Comparison of ENCODE assay signal across 8 cellular contexts in the genomic region with DNA sequence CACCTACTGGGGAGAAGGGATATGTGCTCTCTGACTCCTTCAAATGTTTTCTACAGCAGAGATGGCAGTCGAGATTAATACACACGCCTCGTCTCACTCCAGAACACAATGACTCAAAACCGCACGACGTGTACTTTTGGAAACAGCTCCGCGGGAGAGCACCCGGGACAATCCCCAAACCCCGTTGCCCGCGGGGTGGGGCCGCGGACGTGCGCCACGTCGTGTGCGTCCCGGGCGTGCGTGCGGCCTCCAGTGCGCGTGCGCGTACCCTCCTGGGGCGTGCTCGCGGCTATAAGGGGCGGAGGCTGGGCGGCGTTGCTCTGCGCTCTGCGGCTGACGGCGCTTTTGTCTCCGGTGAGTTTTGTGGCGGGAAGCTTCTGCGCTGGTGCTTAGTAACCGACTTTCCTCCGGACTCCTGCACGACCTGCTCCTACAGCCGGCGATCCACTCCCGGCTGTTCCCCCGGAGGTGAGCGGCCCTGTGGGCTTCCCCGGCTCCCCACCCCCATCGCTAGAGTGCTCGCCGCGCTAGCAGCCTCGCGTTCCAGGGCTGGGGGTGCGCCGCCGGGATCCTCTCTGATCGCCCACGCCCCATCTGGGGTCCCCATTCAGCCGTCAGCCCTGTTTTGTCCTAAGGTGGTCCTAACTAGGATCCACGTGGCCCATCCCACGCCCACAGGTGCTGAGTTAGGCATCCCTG. TPM values are rescaled to one million over a fixed set of nuclear protein-coding genes. Genes with fewer than 3 reads are reported as not detected.
DNase-seq lines count a peak whose midpoint lies in the region; ATAC-seq and TF ChIP-seq lines count a peak whose summit lies in the region.

Gene HILPDA (plus strand): TSS at position 323 of the 699 bp plus-strand sequence. CDS start 1,391 bp downstream, outside the sequence.

- no peaks in the 10 kb centered on the region for H3K27me3 ChIP-seq in skeletal muscle tissue (ENCODE audit: control insufficient read depth in 3 of 3, insufficient read depth in 3 of 3, low read length in 3 of 3)

- DNase-seq in ACHN (peak; percentile 98), NCI-H2196 (lab: John Stamatoyannopoulos, UW; ENCODE audit: unreplicated experiment) (peak; percentile 92), T47D (ENCODE audit: low read depth in 1 of 2, low spot score in 1 of 2) (peak; percentile 49 to 97)

- H3K27ac ChIP-seq in VCaP (peak within 1 kb of the TSS; percentile 90), skeletal muscle tissue (ENCODE audit: low read depth, low read length) (peak within 1 kb of the TSS; percentile 89)

- peak within 1 kb of the TSS; percentile 87 to 90 (median 88) for H3K9ac ChIP-seq in skeletal muscle tissue (ENCODE audit: low read depth in 1 of 3, low read length in 3 of 3)

- in situ Hi-C loops in ACHN (cut with HindIII; ENCODE audit: low pct_ligation_motif_present, low pct_unique_long_range_greater_than_20kb, low sequenced_read_pairs) (no loop called here), T47D (cut with HindIII; ENCODE audit: low pct_unique_long_range_greater_than_20kb, low sequenced_read_pairs) (no loop called here)

- TF ChIP-seq CTCF in VCaP (conservative IDR thresholded peaks at IDR 0.05) = no peak; the same call in 1 of the 2 replicates

- H3K4me3 ChIP-seq in iPS-18c (ENCODE audit: insufficient read depth, low read depth, low read length) = peak within 1 kb of the TSS; percentile 99
- peak within 1 kb of the TSS; percentile 98 for H3K4me3 ChIP-seq in skeletal muscle tissue (ENCODE audit: low read length in 3 of 3)

- peaks cover 2 to 5% (median 4%) of the 10 kb centered on the region in 3 donors for H3K36me3 ChIP-seq in skeletal muscle tissue (ENCODE audit: control insufficient read depth in 3 of 3, insufficient read depth in 3 of 3, low read length in 3 of 3)

- H3K9me3 ChIP-seq in iPS-18c (ENCODE audit: control insufficient read depth, insufficient read depth, low read length) = peaks cover 2% of the 10 kb centered on the region
- no peaks in the 10 kb centered on the region for H3K9me3 ChIP-seq in skeletal muscle tissue (ENCODE audit: control insufficient read depth in 3 of 3, low read length in 3 of 3)

- H3K4me1 ChIP-seq in skeletal muscle tissue (ENCODE audit: control insufficient read depth in 3 of 3, insufficient read depth in 3 of 3, low read length in 3 of 3) = peaks cover 23 to 32% (median 28%) of the 10 kb centered on the region in 3 donors

- ATAC-seq in GM18873 (IDR thresholded peaks at IDR 0.05; ENCODE audit: low FRiP score, unreplicated experiment) (peak; percentile 70), HG03135 (IDR thresholded peaks at IDR 0.05; ENCODE audit: unreplicated experiment) (peak; percentile 76)

RNA-seq across cellular contexts. Expression of gene HILPDA, which starts in this region (rescaled TPM):
- 22.4 TPM for total RNA-seq in skeletal muscle tissue

Comparison
In these comparisons a context has a peak if more than half of its experiments do, and no peak if none do; other contexts are left out.
1. Peak in every context shown above with its lines: DNase-seq, ATAC-seq, H3K4me3 ChIP-seq and H3K27ac ChIP-seq.